10 cellular contexts compared by ENCODE assay signal in the genomic region with DNA sequence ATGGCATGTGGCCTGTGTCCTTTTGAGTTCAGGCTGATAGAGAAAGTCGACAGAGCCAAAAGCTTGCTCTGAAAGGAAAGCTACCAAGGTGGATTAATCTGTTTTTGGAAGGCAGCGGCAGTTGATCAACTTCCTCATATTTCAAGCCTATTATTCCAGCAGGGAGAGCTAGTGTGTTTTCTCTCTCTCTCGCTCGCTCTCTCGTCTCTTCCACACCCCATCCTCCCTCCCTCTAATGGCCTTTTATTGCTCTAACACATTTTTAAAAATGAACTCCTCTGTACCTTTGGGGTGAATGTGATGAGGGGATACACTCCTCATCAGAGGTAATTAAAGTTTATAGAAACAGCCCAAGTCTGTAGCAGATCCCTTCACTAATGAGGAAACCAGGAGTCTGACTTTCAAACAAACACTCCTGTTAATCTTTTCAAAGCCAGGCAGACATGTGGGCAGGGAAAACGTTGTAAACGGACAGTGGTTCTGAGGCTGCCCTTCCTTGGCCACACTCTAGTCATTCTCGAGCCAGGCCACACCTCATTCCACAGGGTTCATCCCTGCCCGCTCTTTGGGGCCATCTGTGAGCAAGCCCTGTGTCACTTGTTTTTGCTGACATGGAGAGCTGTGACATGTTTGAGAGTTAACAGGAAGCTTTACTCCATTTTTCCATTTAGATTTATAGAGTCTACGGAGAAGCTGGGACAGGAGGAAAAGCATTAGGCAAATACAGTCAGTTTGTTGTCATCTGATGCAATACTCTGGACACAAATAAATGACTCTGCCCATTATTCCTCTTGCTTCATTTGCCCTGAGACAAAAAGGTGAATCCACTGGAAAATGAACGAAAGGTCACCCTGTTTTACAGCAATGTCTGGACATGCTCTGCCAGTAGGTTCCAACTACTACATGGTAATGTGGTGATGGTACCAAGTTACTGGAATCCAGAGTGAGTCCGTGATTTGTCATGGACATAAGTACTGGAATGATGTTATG.
DNase-seq lines count a peak whose midpoint lies in the region; ATAC-seq and TF ChIP-seq lines count a peak whose summit lies in the region.
"Had no signal": no experiment of that assay in that cellular context is flagged by ENCODE, and none has a peak within 500 bp of the region (broad histone marks: within the 10 kb centered on the region; RNA-seq: fewer than 3 reads in every experiment).

No MANE protein-coding gene starts in this region.

- H3K79me2 ChIP-seq in PC-3 (ENCODE audit: low read length) = peaks cover 16% of the 10 kb centered on the region
- peaks cover 16% of the 10 kb centered on the region for H3K79me2 ChIP-seq in fibroblast of lung (ENCODE audit: control insufficient read depth, insufficient read depth, low read length)

- peaks cover 3% of the 10 kb centered on the region for H3K27me3 Mint-ChIP-seq in progenitor cell of endocrine pancreas
- H3K27me3 Mint-ChIP-seq in stimulated activated naive CD8-positive, alpha-beta T cell treated with anti-CD3 and anti-CD28 coated beads, Interleukin-15, amount 100 ng/mL, for 72 hours = no peaks in the 10 kb centered on the region

- H4K20me1 ChIP-seq in PC-3 (ENCODE audit: low read length) (no peaks in the 10 kb centered on the region), fibroblast of lung (ENCODE audit: control insufficient read depth, extremely low read depth, insufficient read depth, low read length) (no peaks in the 10 kb centered on the region)

- H3K27me3 ChIP-seq in PC-3 (ENCODE audit: low read length) (no peaks in the 10 kb centered on the region), fibroblast of lung (ENCODE audit: control insufficient read depth, insufficient read depth, low read length) (no peaks in the 10 kb centered on the region)

- H3K36me3 Mint-ChIP-seq in progenitor cell of endocrine pancreas (ENCODE audit: insufficient read depth) = peaks cover 2% of the 10 kb centered on the region

- ATAC-seq in PC-3 = peak; percentile 95
- no peak for ATAC-seq in stimulated activated naive CD8-positive, alpha-beta T cell treated with anti-CD3 and anti-CD28 coated beads, Interleukin-15, amount 100 ng/mL, for 72 hours
- ATAC-seq in HG02884 (IDR thresholded peaks at IDR 0.05; ENCODE audit: unreplicated experiment) = no peak

- H3F3A ChIP-seq in PC-3 (ENCODE audit: low read length, unreplicated experiment) = peaks cover 17% of the 10 kb centered on the region

- H3K4me3 ChIP-seq in PC-3 (ENCODE audit: low read length) (no peak overlapping the region), fibroblast of lung (replicated peaks in 1 of 4; ENCODE audit: control extremely low read depth in 1 of 4, insufficient read depth in 1 of 4, low read depth in 3 of 4, low read length in 4 of 4) (no peak overlapping the region)

- H3K9me2 ChIP-seq in PC-3 (replicated peaks; ENCODE audit: low read length) = no peaks in the 10 kb centered on the region

- peak; percentile 76 for DNase-seq in DMS153 (lab: John Stamatoyannopoulos, UW)
- DNase-seq in PC-3 = peak; percentile 92
- DNase-seq in fibroblast of lung (ENCODE audit: low read depth in 2 of 2) = peak; percentile 77 to 83
- no peak for DNase-seq in progenitor cell of endocrine pancreas (ENCODE audit: low spot score, unreplicated experiment)
- no peak for DNase-seq in stimulated activated naive CD8-positive, alpha-beta T cell treated with anti-CD3 and anti-CD28 coated beads, Interleukin-15, amount 100 ng/mL, for 72 hours
- no peak for DNase-seq in GOT3 (lab: John Stamatoyannopoulos, UW)
- DNase-seq in NCI-H2171 (lab: John Stamatoyannopoulos, UW) = no peak
- DNase-seq: hypothalamus, WERI-Rb-1 had no signal

- H3K4me2 ChIP-seq in PC-3 (ENCODE audit: low read length) = peak overlapping the region; percentile 56
- H3K4me2 ChIP-seq in fibroblast of lung (ENCODE audit: extremely low read depth, insufficient read depth, low read length) = peak overlapping the region; percentile 11

- H3K9ac ChIP-seq in PC-3 (ENCODE audit: low read length) = peak overlapping the region; percentile 59
- H3K9ac ChIP-seq in fibroblast of lung (ENCODE audit: insufficient read depth, low read length) = no peak overlapping the region

- TF ChIP-seq CTCF in PC-3 (conservative IDR thresholded peaks at IDR 0.05; ENCODE audit: low read depth, low read length) = peak; percentile 39
- peak; percentile 17 to 20 for TF ChIP-seq CTCF in fibroblast of lung (conservative IDR thresholded peaks at IDR 0.05 in 1 of 2, IDR thresholded peaks at IDR 0.05 in 1 of 2; ENCODE audit: low read depth in 1 of 2, low read length in 2 of 2)
- no peak for TF ChIP-seq CTCF in progenitor cell of endocrine pancreas (IDR thresholded peaks at IDR 0.05; ENCODE audit: unreplicated experiment)

- H2AFZ ChIP-seq in PC-3 (ENCODE audit: low read length) (no peak overlapping the region), fibroblast of lung (ENCODE audit: low read length) (no peak overlapping the region)

- no peak overlapping the region for H3K4me3 Mint-ChIP-seq in progenitor cell of endocrine pancreas (ENCODE audit: low read depth)
- H3K4me3 Mint-ChIP-seq in stimulated activated naive CD8-positive, alpha-beta T cell treated with anti-CD3 and anti-CD28 coated beads, Interleukin-15, amount 100 ng/mL, for 72 hours = no peak overlapping the region

- peaks cover 58% of the 10 kb centered on the region for H3K36me3 ChIP-seq in PC-3 (ENCODE audit: low read depth, low read length)
- peaks cover 22% of the 10 kb centered on the region for H3K36me3 ChIP-seq in fibroblast of lung (ENCODE audit: control insufficient read depth, insufficient read depth, low read length)
- H3K36me3 ChIP-seq: WERI-Rb-1 had no signal

- intact Hi-C loops in PC-3 (cut with micrococcal nuclease) = loop anchor here (1.0 to 5.0 kb wide), 7 partner anchors 17 to 252 kb away; a partner anchor contains a TSS

- POLR2A ChIA-PET in PC-3 (lab: Charles Lee; ENCODE audit: unreplicated experiment) = interaction anchor here (0.5 to 1.0 kb wide), 7 partner anchors 14 to 694 kb away, joined by 3 to 6 read pairs (median 3); no protein-coding TSS in a partner anchor

- BruUV-seq in PC-3 (replicated peaks; lab: Mats Ljungman, UMichigan) = TSS peak; percentile 74

- peak overlapping the region; percentile 84 for H3K27ac Mint-ChIP-seq in progenitor cell of endocrine pancreas
- peak overlapping the region in 1 of 2 donors; percentile 45 for H3K27ac Mint-ChIP-seq in stimulated activated naive CD8-positive, alpha-beta T cell treated with anti-CD3 and anti-CD28 coated beads, Interleukin-15, amount 100 ng/mL, for 72 hours

- peaks cover 51% of the 10 kb centered on the region for H3K4me1 Mint-ChIP-seq in progenitor cell of endocrine pancreas (ENCODE audit: low read depth)
- H3K4me1 Mint-ChIP-seq in stimulated activated naive CD8-positive, alpha-beta T cell treated with anti-CD3 and anti-CD28 coated beads, Interleukin-15, amount 100 ng/mL, for 72 hours = no peaks in the 10 kb centered on the region

- CTCF ChIA-PET in PC-3 (lab: Charles Lee) = interaction anchor here (0.6 to 2.6 kb wide), 7 partner anchors 41 to 1138 kb away, joined by 3 to 23 read pairs (median 3); no protein-coding TSS in a partner anchor

- peaks cover 44% of the 10 kb centered on the region for H3K4me1 ChIP-seq in PC-3 (ENCODE audit: insufficient read depth, low read length)
- peaks cover 11% of the 10 kb centered on the region for H3K4me1 ChIP-seq in fibroblast of lung (ENCODE audit: control insufficient read depth, extremely low read depth, insufficient read depth, low read length)

- no peaks in the 10 kb centered on the region for H3K9me3 ChIP-seq in PC-3 (ENCODE audit: low read length)
- no peaks in the 10 kb centered on the region for H3K9me3 ChIP-seq in fibroblast of lung (ENCODE audit: control insufficient read depth, insufficient read depth, low read depth, low read length)

- no peaks in the 10 kb centered on the region for H3K9me3 Mint-ChIP-seq in progenitor cell of endocrine pancreas (ENCODE audit: low read depth)
- no peaks in the 10 kb centered on the region for H3K9me3 Mint-ChIP-seq in stimulated activated naive CD8-positive, alpha-beta T cell treated with anti-CD3 and anti-CD28 coated beads, Interleukin-15, amount 100 ng/mL, for 72 hours

- peak overlapping the region; percentile 89 for H3K27ac ChIP-seq in PC-3 (ENCODE audit: low read length)
- H3K27ac ChIP-seq in fibroblast of lung (ENCODE audit: insufficient read depth, low read length) = peak overlapping the region; percentile 77
- H3K27ac ChIP-seq: WERI-Rb-1 had no signal

Comparison
In these comparisons a context has a peak if more than half of its experiments do, and no peak if none do; other contexts are left out.
1. DNase-seq: peak in DMS153 (single experiment), PC-3 (single experiment) and fibroblast of lung (2 of 2); none in progenitor cell of endocrine pancreas (single experiment), stimulated activated naive CD8-positive, alpha-beta T cell treated with anti-CD3 and anti-CD28 coated beads, Interleukin-15, amount 100 ng/mL, for 72 hours (0 of 2), GOT3 (single experiment) and NCI-H2171 (single experiment).